8 cellular contexts compared by ENCODE assay signal in the genomic region with DNA sequence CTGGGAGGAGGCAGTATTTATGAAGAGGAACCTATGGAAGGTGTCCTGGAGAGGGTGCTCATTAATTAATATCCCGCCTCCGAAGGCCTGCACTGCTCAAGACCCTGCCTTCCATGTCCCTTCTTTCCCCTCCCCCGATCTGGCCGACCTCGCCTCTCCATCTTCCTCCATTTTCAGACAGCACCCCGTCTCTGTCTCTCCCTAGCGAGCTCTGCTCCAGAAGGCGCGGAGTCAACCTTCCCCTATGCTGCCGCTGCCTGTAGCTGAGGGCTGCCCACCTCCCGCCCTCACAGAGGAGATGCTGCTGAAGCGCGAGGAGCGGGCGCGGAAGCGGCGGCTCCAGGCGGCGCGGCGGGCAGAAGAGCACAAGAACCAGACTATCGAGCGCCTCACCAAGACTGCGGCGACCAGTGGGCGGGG. TPM values are rescaled to one million over a fixed set of nuclear protein-coding genes. Genes with fewer than 3 reads are reported as not detected.
DNase-seq lines count a peak whose midpoint lies in the region; ATAC-seq and TF ChIP-seq lines count a peak whose summit lies in the region.

No MANE protein-coding gene starts in this region.

- peak overlapping the region; percentile 99 for H3K27ac Mint-ChIP-seq in T-helper 1 cell treated with Interleukin-12 subunit alpha and Interleukin-12 subunit beta and Interleukin-4 antibody, amounts not matched to agents 30 μg/mL and 1 μg/mL, for 36 hours
- H3K27ac Mint-ChIP-seq in T-cell (peak overlapping the region; percentile 97 to 99), glutamatergic neuron (ENCODE audit: unreplicated experiment) (peak overlapping the region; percentile 95)

- CTCF ChIA-PET in T-cell (lab: Charles Lee): interaction anchor here in 1 of 2 donors (0.6 to 3.3 kb wide), 3 partner anchors 16 to 167 kb away, joined by 3 to 24 read pairs (median 6); partner anchors contain the start of genes CCDC142, MRPL53 and TTC31

- no peaks in the 10 kb centered on the region for H3K9me3 ChIP-seq in skeletal muscle tissue (ENCODE audit: control insufficient read depth in 3 of 3, low read length in 3 of 3)

- H3K9me3 Mint-ChIP-seq in T-helper 1 cell treated with Interleukin-12 subunit alpha and Interleukin-12 subunit beta and Interleukin-4 antibody, amounts not matched to agents 30 μg/mL and 1 μg/mL, for 36 hours: no peaks in the 10 kb centered on the region
- H3K9me3 Mint-ChIP-seq in T-cell: no peaks in the 10 kb centered on the region
- H3K9me3 Mint-ChIP-seq in glutamatergic neuron (ENCODE audit: unreplicated experiment): peaks cover 16% of the 10 kb centered on the region

- no peak for DNase-seq in T-helper 1 cell
- no peak for DNase-seq in T-cell
- DNase-seq in glutamatergic neuron: no peak
- no peak for DNase-seq in COR-L47 (lab: John Stamatoyannopoulos, UW)
- no peak for DNase-seq in activated effector memory CD4-positive, alpha-beta T cell treated with Interleukin-2 at 50 U/mL for 16 hours
- no peak for DNase-seq in SIG-M5 (lab: John Stamatoyannopoulos, UW)

- H3K36me3 ChIP-seq in skeletal muscle tissue (ENCODE audit: control insufficient read depth in 3 of 3, insufficient read depth in 3 of 3, low read length in 3 of 3): peaks cover 11 to 13% (median 13%) of the 10 kb centered on the region in 3 donors

- no peaks in the 10 kb centered on the region for H3K27me3 Mint-ChIP-seq in T-helper 1 cell treated with Interleukin-12 subunit alpha and Interleukin-12 subunit beta and Interleukin-4 antibody, amounts not matched to agents 30 μg/mL and 1 μg/mL, for 36 hours (ENCODE audit: low read depth)
- no peaks in the 10 kb centered on the region for H3K27me3 Mint-ChIP-seq in T-cell
- peaks cover 22% of the 10 kb centered on the region for H3K27me3 Mint-ChIP-seq in glutamatergic neuron (ENCODE audit: unreplicated experiment)

- H3K27ac ChIP-seq in skeletal muscle tissue (ENCODE audit: low read depth, low read length): peak overlapping the region; percentile 92

- POLR2A ChIA-PET in T-cell (lab: Charles Lee): interaction anchor here (0.8 to 1.4 kb wide), 5 partner anchors 16 to 720 kb away, joined by 3 to 15 read pairs (median 3); partner anchors contain the start of genes MRPL53 (in 1 of the 2) and TPRKB (in 1 of the 2)

- peaks cover 51% of the 10 kb centered on the region for H3K4me1 Mint-ChIP-seq in T-helper 1 cell treated with Interleukin-12 subunit alpha and Interleukin-12 subunit beta and Interleukin-4 antibody, amounts not matched to agents 30 μg/mL and 1 μg/mL, for 36 hours (ENCODE audit: low read depth)
- H3K4me1 Mint-ChIP-seq in T-cell (peaks cover 63 to 75% (median 69%) of the 10 kb centered on the region in 3 donors), glutamatergic neuron (ENCODE audit: low read depth, unreplicated experiment) (peaks cover 20% of the 10 kb centered on the region)

- peak overlapping the region; percentile 94 for H3K4me3 Mint-ChIP-seq in T-helper 1 cell treated with Interleukin-12 subunit alpha and Interleukin-12 subunit beta and Interleukin-4 antibody, amounts not matched to agents 30 μg/mL and 1 μg/mL, for 36 hours
- H3K4me3 Mint-ChIP-seq in T-cell (peak overlapping the region; percentile 93 to 99 (median 97)), glutamatergic neuron (ENCODE audit: unreplicated experiment) (peak overlapping the region; percentile 92)

- H3K9ac ChIP-seq in skeletal muscle tissue (ENCODE audit: low read depth in 1 of 3, low read length in 3 of 3): peak overlapping the region; percentile 60 to 95 (median 75)

- peaks cover 26 to 41% (median 35%) of the 10 kb centered on the region in 3 donors for H3K4me1 ChIP-seq in skeletal muscle tissue (ENCODE audit: control insufficient read depth in 3 of 3, insufficient read depth in 3 of 3, low read length in 3 of 3)

- H3K36me3 Mint-ChIP-seq in T-helper 1 cell treated with Interleukin-12 subunit alpha and Interleukin-12 subunit beta and Interleukin-4 antibody, amounts not matched to agents 30 μg/mL and 1 μg/mL, for 36 hours (ENCODE audit: low read depth): peaks cover 24% of the 10 kb centered on the region
- H3K36me3 Mint-ChIP-seq in T-cell (no peaks in the 10 kb centered on the region), glutamatergic neuron (ENCODE audit: unreplicated experiment) (no peaks in the 10 kb centered on the region)

- peak overlapping the region; percentile 71 to 93 (median 92) for H3K4me3 ChIP-seq in skeletal muscle tissue (ENCODE audit: low read length in 3 of 3)

- no peak for ATAC-seq in T-cell (replicated peaks in 1 of 4)

- TF ChIP-seq CTCF in glutamatergic neuron (IDR thresholded peaks at IDR 0.05; ENCODE audit: partially characterized antibody, unreplicated experiment): no peak

- H3K27me3 ChIP-seq in skeletal muscle tissue (ENCODE audit: control insufficient read depth in 3 of 3, insufficient read depth in 3 of 3, low read length in 3 of 3): no peaks in the 10 kb centered on the region

RNA-seq across cellular contexts. Expression of gene WBP1, which starts 1.1 kb away (rescaled TPM):
- 100 to 1,000 TPM in 2 of 5 donors, 10 to 100 TPM in 3; 80.2 to 104 (median 98.2) TPM for total RNA-seq in T-cell
- total RNA-seq in glutamatergic neuron (ENCODE audit: unreplicated experiment): 109 TPM
- 27.1 TPM for total RNA-seq in skeletal muscle tissue

RNA-seq across cellular contexts. Expression of gene INO80B, which starts 2.3 kb away (rescaled TPM):
- total RNA-seq in T-cell: 10 to 100 TPM; 44.5 to 70.8 (median 68.4) TPM
- 18.5 TPM for total RNA-seq in glutamatergic neuron (ENCODE audit: unreplicated experiment)
- 12.5 TPM for total RNA-seq in skeletal muscle tissue

RNA-seq across cellular contexts. Expression of gene MOGS, which starts 8.0 kb away (rescaled TPM):
- total RNA-seq in T-cell (100 to 1,000 TPM in 1 of 5 donors, 10 to 100 TPM in 4; 72.0 to 114 (median 93.8) TPM), glutamatergic neuron (ENCODE audit: unreplicated experiment) (50.9 TPM), skeletal muscle tissue (35.0 TPM)

RNA-seq across cellular contexts. Expression of gene MRPL53, which starts 15.3 kb away (rescaled TPM):
- total RNA-seq in T-cell: 10 to 100 TPM; 53.9 to 77.9 (median 59.4) TPM
- 63.9 TPM for total RNA-seq in glutamatergic neuron (ENCODE audit: unreplicated experiment)
- total RNA-seq in skeletal muscle tissue: 25.1 TPM

RNA-seq across cellular contexts. Expression of gene RTKN, which starts 15.4 kb away (rescaled TPM):
- total RNA-seq in T-cell (1 to 10 TPM in 1 of 5 donors, under 1 TPM in 3, not detected in 1; 0.93 to 1.7 (median 0.96) TPM), glutamatergic neuron (ENCODE audit: unreplicated experiment) (88.7 TPM), skeletal muscle tissue (26.6 TPM)
